15 cellular contexts compared by ENCODE assay signal in the genomic region with DNA sequence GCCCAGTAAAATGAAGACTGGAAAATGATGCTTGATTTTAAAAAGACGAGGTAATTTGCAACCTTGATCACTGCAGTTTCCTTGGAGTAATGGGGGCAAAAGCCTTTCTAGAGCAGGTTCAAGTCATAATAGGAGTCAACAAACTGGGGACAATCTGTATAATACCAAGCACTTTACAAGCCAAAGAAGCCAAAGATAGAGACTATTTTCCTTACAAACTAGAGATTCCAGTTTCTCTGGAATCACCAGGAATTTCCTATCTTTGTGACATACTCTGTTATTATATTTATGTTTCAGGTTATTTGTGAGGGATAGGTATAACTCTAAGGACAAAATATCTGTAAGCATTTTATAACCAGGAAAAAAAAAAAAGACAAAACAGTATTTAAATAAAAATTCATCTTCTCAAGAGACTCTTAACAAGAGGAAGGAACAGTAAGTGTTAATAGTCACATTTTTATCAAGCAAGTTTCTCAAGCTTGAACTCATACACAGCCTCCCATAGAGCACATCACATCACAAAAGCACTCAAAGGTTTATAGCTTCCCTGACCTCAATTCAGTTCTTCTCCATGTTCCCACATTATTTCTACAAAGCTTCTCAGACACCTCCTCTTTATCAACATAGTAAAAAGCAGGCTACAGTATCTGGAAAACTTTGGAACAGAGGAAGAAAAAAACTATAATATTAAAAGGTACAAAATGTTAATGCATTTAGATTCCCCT.
"Had no signal": no experiment of that assay in that cellular context is flagged by ENCODE, and none has a peak within 500 bp of the region (broad histone marks: within the 10 kb centered on the region; RNA-seq: fewer than 3 reads in every experiment).

No MANE protein-coding gene starts in this region.

- H3K27ac ChIP-seq: esophagus squamous epithelium, hepatocyte, neural progenitor cell, ovary had no signal

- ATAC-seq: effector memory CD8-positive, alpha-beta T cell; natural killer cell treated with Interleukin-12 subunit alpha and Interleukin-12 subunit beta and Interleukin-15 and Interleukin-18, amount 100 ng/mL, for 72 hours; right cardiac atrium; stimulated activated naive B cell treated with anti-CD40 and anti-IgM and Interleukin-4, amounts not matched to agents 10 μg/mL and 1 μg/mL and 100 μg/mL, for 72 hours had no signal

- H3K9me3 ChIP-seq: esophagus squamous epithelium, ovary had no signal

- H3K27ac Mint-ChIP-seq: dendritic cell treated with granulocyte-macrophage colony-stimulating factor and Interleukin-4, amounts not matched to agents 40 ng/mL and 50 ng/mL, for 4 days; effector memory CD8-positive, alpha-beta T cell; natural killer cell treated with Interleukin-12 subunit alpha and Interleukin-12 subunit beta and Interleukin-15 and Interleukin-18, amount 100 ng/mL, for 72 hours; neural progenitor cell; stimulated activated naive B cell treated with anti-CD40 and anti-IgM and Interleukin-4, amounts not matched to agents 10 μg/mL and 1 μg/mL and 100 μg/mL, for 72 hours had no signal

- H3K36me3 Mint-ChIP-seq: natural killer cell treated with Interleukin-12 subunit alpha and Interleukin-12 subunit beta and Interleukin-15 and Interleukin-18, amount 100 ng/mL, for 72 hours had no signal

- H2AFZ ChIP-seq: hepatocyte, neural progenitor cell had no signal

- FAIRE-seq: colon had no signal

- H3K4me2 ChIP-seq: hepatocyte, neural progenitor cell had no signal

- H3K27me3 ChIP-seq: esophagus squamous epithelium, hepatocyte, neural progenitor cell, ovary had no signal

- H3K4me3 Mint-ChIP-seq: dendritic cell treated with granulocyte-macrophage colony-stimulating factor and Interleukin-4, amounts not matched to agents 40 ng/mL and 50 ng/mL, for 4 days; effector memory CD8-positive, alpha-beta T cell; natural killer cell treated with Interleukin-12 subunit alpha and Interleukin-12 subunit beta and Interleukin-15 and Interleukin-18, amount 100 ng/mL, for 72 hours; neural progenitor cell; stimulated activated naive B cell treated with anti-CD40 and anti-IgM and Interleukin-4, amounts not matched to agents 10 μg/mL and 1 μg/mL and 100 μg/mL, for 72 hours had no signal

- H3K4me3 ChIP-seq: esophagus squamous epithelium, hepatocyte, neural progenitor cell, ovary had no signal

- H3K9ac ChIP-seq: neural progenitor cell had no signal

- H3K36me3 ChIP-seq: esophagus squamous epithelium, neural progenitor cell, ovary had no signal

- DNase-seq: effector memory CD8-positive, alpha-beta T cell; esophagus squamous epithelium; foreskin melanocyte; head of caudate nucleus; nucleus accumbens; ovary; right cardiac atrium; stimulated activated CD4-positive, alpha-beta T cell treated with anti-CD3 and anti-CD28 coated beads, Interleukin-2, amount 100 ng/mL, for 24 hours; stimulated activated CD4-positive, alpha-beta T cell treated with anti-CD3 and anti-CD28 coated beads, Interleukin-4, amount 100 ng/mL, for 4 hours; stimulated activated naive B cell treated with anti-CD40 and anti-IgM and Interleukin-4, amounts not matched to agents 10 μg/mL and 1 μg/mL and 100 μg/mL, for 72 hours had no signal

- H3K9me3 Mint-ChIP-seq: dendritic cell treated with granulocyte-macrophage colony-stimulating factor and Interleukin-4, amounts not matched to agents 40 ng/mL and 50 ng/mL, for 4 days; effector memory CD8-positive, alpha-beta T cell; natural killer cell treated with Interleukin-12 subunit alpha and Interleukin-12 subunit beta and Interleukin-15 and Interleukin-18, amount 100 ng/mL, for 72 hours had no signal

- H3K27me3 Mint-ChIP-seq: dendritic cell treated with granulocyte-macrophage colony-stimulating factor and Interleukin-4, amounts not matched to agents 40 ng/mL and 50 ng/mL, for 4 days; effector memory CD8-positive, alpha-beta T cell; natural killer cell treated with Interleukin-12 subunit alpha and Interleukin-12 subunit beta and Interleukin-15 and Interleukin-18, amount 100 ng/mL, for 72 hours; stimulated activated naive B cell treated with anti-CD40 and anti-IgM and Interleukin-4, amounts not matched to agents 10 μg/mL and 1 μg/mL and 100 μg/mL, for 72 hours had no signal
